In the genomic region with DNA sequence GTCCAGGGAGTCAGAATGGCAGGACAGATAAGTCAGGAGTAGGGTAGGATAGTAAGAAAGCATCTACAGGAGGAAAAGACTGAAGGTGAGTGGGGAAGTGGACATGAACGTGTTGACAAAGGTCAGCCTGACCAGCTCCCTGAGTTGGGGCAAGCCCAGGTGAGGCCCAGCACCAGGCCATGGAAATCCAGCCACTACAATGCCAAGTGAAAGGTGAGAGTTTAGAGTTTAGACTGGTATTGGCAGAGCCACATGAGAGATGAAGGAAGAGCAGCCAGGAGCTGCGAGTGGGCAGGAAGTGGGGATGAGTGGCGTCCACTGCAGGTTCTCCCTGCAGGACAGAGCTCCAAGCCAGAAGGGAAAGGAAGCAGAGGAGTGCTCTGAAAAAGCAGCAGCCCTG, we compare ENCODE assay signal across 20 cellular contexts.
"Had no signal": no experiment of that assay in that cellular context is flagged by ENCODE, and none has a peak within 500 bp of the region (broad histone marks: within the 10 kb centered on the region; RNA-seq: fewer than 3 reads in every experiment).

No MANE protein-coding gene starts in this region.

- H3K27me3 ChIP-seq: MG63 had no signal

- ATAC-seq: Panc1, PC-3 had no signal

- H3K36me3 ChIP-seq: MG63 had no signal

- H3K4me2 ChIP-seq: SK-N-SH had no signal

- H3K9me3 ChIP-seq: MG63, SK-N-SH had no signal

- H3K27ac ChIP-seq: RWPE1 had no signal

- DNase-seq: KBM-7, MG63, NCI-H1092, NCI-H1105 treated with DMSO at 0.1 percent for 48 hours, NCI-H1417 treated with DMSO at 0.1 percent for 48 hours, NCI-H146, NCI-H1694 treated with DMSO at 0.1 percent for 48 hours, NCI-H1930, NCI-H2081, NCI-H2107, NCI-H2227 treated with DMSO at 0.1 percent for 48 hours, NCI-H510A, NCI-H524 treated with DMSO at 0.1 percent for 48 hours, NCI-H774, PC-3, SHP77, SK-N-SH, SW 1271 had no signal

- H3K4me3 ChIP-seq: MG63 had no signal

- H3K9ac ChIP-seq: SK-N-SH had no signal
